8 cellular contexts compared by ENCODE assay signal in genomic region chr13:36819811-36820140, GRCh38. TPM values are rescaled to one million over a fixed set of nuclear protein-coding genes. Genes with fewer than 3 reads are reported as not detected.
DNase-seq lines count a peak whose midpoint lies in the region; ATAC-seq and TF ChIP-seq lines count a peak whose summit lies in the region.

No MANE protein-coding gene starts in this region.

- peak; percentile 30 for DNase-seq in GM03348 (ENCODE audit: low spot score)
- DNase-seq in activated CD4-positive, alpha-beta T cell treated with anti-CD3 and anti-CD28 coated beads, Interleukin-2, amount 50 U/mL, for 1 hour = peak; percentile 30
- DNase-seq in fibroblast of villous mesenchyme (ENCODE audit: low read depth) = peak; percentile 35
- no peak for DNase-seq in progenitor cell of endocrine pancreas (ENCODE audit: low spot score, unreplicated experiment)
- no peak for DNase-seq in stimulated activated naive CD4-positive, alpha-beta T cell treated with Interleukin-2 at 50 U/mL for 16 hours (lab: John Stamatoyannopoulos, UW)
- DNase-seq in SHP77 treated with DMSO at 0.1 percent for 48 hours (lab: John Stamatoyannopoulos, UW) = no peak

- H3K4me3 Mint-ChIP-seq in progenitor cell of endocrine pancreas (ENCODE audit: low read depth) = peak overlapping the region; percentile 91

- H3K9me3 Mint-ChIP-seq in progenitor cell of endocrine pancreas (ENCODE audit: low read depth) = no peaks in the 10 kb centered on the region

- peak overlapping the region; percentile 84 for H3K4me3 ChIP-seq in fibroblast of villous mesenchyme (ENCODE audit: low read depth, low read length)

- no peak for TF ChIP-seq RAD21 in Ishikawa (IDR thresholded peaks at IDR 0.05; ENCODE audit: low read depth)

- H3K36me3 Mint-ChIP-seq in progenitor cell of endocrine pancreas (ENCODE audit: insufficient read depth) = no peaks in the 10 kb centered on the region

- no peaks in the 10 kb centered on the region for H3K27me3 Mint-ChIP-seq in progenitor cell of endocrine pancreas

- no peak for TF ChIP-seq EP300 in Ishikawa (IDR thresholded peaks at IDR 0.05; ENCODE audit: borderline replicate concordance)

- peak; percentile 6 for ATAC-seq in GM21619 (IDR thresholded peaks at IDR 0.05; ENCODE audit: unreplicated experiment)

- peak overlapping the region; percentile 95 for H3K27ac Mint-ChIP-seq in progenitor cell of endocrine pancreas

- no peak for TF ChIP-seq CTCF in fibroblast of villous mesenchyme (IDR thresholded peaks at IDR 0.05; ENCODE audit: insufficient read depth, low read depth, low read length)
- TF ChIP-seq CTCF in progenitor cell of endocrine pancreas (IDR thresholded peaks at IDR 0.05; ENCODE audit: unreplicated experiment) = no peak

- H3K4me1 Mint-ChIP-seq in progenitor cell of endocrine pancreas (ENCODE audit: low read depth) = peaks cover 28% of the 10 kb centered on the region

TF ChIP-seq in Ishikawa, 13 proteins besides CTCF, POLR2A, EP300 and RAD21:
- TF ChIP-seq, protein P1, sequence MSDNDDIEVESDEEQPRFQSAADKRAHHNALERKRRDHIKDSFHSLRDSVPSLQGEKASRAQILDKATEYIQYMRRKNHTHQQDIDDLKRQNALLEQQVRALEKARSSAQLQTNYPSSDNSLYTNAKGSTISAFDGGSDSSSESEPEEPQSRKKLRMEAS (IDR thresholded peaks at IDR 0.05) = peak; percentile 83
- TF ChIP-seq ZBTB7A (IDR thresholded peaks at IDR 0.05; ENCODE audit: low read depth) = no peak

RNA-seq across cellular contexts. Expression of gene RFXAP, which starts 0.8 kb away (rescaled TPM):
- total RNA-seq in fibroblast of villous mesenchyme = 2.6 TPM in 2 replicates
- 11.7 and 13.3 TPM in 2 replicates for total RNA-seq in progenitor cell of endocrine pancreas

Comparison
In these comparisons a context has a peak if more than half of its experiments do, and no peak if none do; other contexts are left out.
1. DNase-seq: peak in GM03348 (single experiment), activated CD4-positive, alpha-beta T cell treated with anti-CD3 and anti-CD28 coated beads, Interleukin-2, amount 50 U/mL, for 1 hour (single experiment) and fibroblast of villous mesenchyme (single experiment); none in progenitor cell of endocrine pancreas (single experiment), stimulated activated naive CD4-positive, alpha-beta T cell treated with Interleukin-2 at 50 U/mL for 16 hours (single experiment) and SHP77 treated with DMSO at 0.1 percent for 48 hours (single experiment).